Comparison of ENCODE assay signal across 16 cellular contexts in the genomic region with DNA sequence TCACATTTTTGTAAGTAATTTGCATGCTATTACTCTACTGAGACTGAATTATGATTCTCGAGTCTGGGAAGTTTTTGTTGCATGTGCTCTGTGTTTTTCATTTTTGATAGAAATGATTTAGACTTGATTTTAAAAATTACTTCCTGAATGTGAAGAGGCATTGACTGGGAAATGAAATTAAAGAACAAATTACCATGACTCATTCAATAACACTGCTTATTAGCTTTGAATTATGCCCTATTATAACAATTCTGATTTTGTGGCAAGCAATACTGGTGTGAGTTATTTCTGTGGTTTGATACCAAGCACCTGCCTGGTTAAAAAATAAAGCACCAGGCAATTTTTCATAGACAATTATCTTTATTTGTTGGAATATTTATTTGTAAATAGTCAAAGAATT. TPM values are rescaled to one million over a fixed set of nuclear protein-coding genes. Genes with fewer than 3 reads are reported as not detected.
DNase-seq lines count a peak whose midpoint lies in the region; ATAC-seq and TF ChIP-seq lines count a peak whose summit lies in the region.
"Had no signal": no experiment of that assay in that cellular context is flagged by ENCODE, and none has a peak within 500 bp of the region (broad histone marks: within the 10 kb centered on the region; RNA-seq: fewer than 3 reads in every experiment).

No MANE protein-coding gene starts in this region.

- ATAC-seq in thoracic aorta (ENCODE audit: insufficient number of reproducible peaks, low FRiP score, low read depth) = no peak
- ATAC-seq: naive thymus-derived CD8-positive, alpha-beta T cell; T-helper 17 cell had no signal

- peaks cover 49% of the 10 kb centered on the region for H3K4me1 ChIP-seq in mesodermal cell (ENCODE audit: control insufficient read depth, insufficient read depth, low read length, poor library complexity, severe bottlenecking)
- H3K4me1 ChIP-seq in thoracic aorta (ENCODE audit: control insufficient read depth in 1 of 2, low read depth in 2 of 2) = peaks cover 37 to 54% of the 10 kb centered on the region in 2 donors
- H3K4me1 ChIP-seq: HAP-1 had no signal

- WGBS in mesodermal cell (ENCODE audit: insufficient coverage in 2 of 2), 2 experiments = no CpG with 5 or more reads among the region's 1 CpG

- H3K9me3 ChIP-seq in mesodermal cell (ENCODE audit: control insufficient read depth, low read length) (no peaks in the 10 kb centered on the region), thoracic aorta (no peaks in the 10 kb centered on the region)
- H3K9me3 ChIP-seq: HAP-1 had no signal

- H3K27me3 ChIP-seq in thoracic aorta (replicated peaks; ENCODE audit: insufficient read depth) = no peaks in the 10 kb centered on the region

- H3K4me3 ChIP-seq in mesodermal cell (ENCODE audit: extremely low read depth, insufficient read depth, low read length, poor library complexity, severe bottlenecking) (no peak overlapping the region), thoracic aorta (no peak overlapping the region)
- H3K4me3 ChIP-seq: HAP-1 had no signal

- peak overlapping the region; percentile 85 for H3K27ac ChIP-seq in mesodermal cell (ENCODE audit: low read depth, low read length, severe bottlenecking)
- H3K27ac ChIP-seq in thoracic aorta = peak overlapping the region; percentile 53 to 80

- TF ChIP-seq CTCF in thoracic aorta (IDR thresholded peaks at IDR 0.05) = no peak

- peaks cover 23% of the 10 kb centered on the region for H3K36me3 ChIP-seq in mesodermal cell (ENCODE audit: control insufficient read depth, insufficient read depth, low read length)
- H3K36me3 ChIP-seq in thoracic aorta = peaks cover 9% of the 10 kb centered on the region

- in situ Hi-C loops in ACHN (cut with HindIII; ENCODE audit: low pct_ligation_motif_present, low pct_unique_long_range_greater_than_20kb, low sequenced_read_pairs) = no loop called here

- DNase-seq in HT-29 (ENCODE audit: low spot score) (peak; percentile 16), astrocyte of the hippocampus (ENCODE audit: low read depth, low spot score) (peak; percentile 27), thoracic aorta (ENCODE audit: low spot score) (no peak), NCI-H524 treated with DMSO at 0.1 percent for 48 hours (lab: John Stamatoyannopoulos, UW) (no peak), ACHN (no peak), DMS 273 treated with DMSO at 0.1 percent for 48 hours (lab: John Stamatoyannopoulos, UW) (no peak)
- DNase-seq: activated CD8-positive, alpha-beta memory T cell treated with anti-CD3 and anti-CD28 coated beads, Interleukin-2, amount 50 U/mL, for 48 hours; activated naive CD4-positive, alpha-beta T cell treated with anti-CD3 and anti-CD28 coated beads, Interleukin-2, amount 10 ng/mL, durations not matched to agents 7 days and 5 days; DND-41; naive thymus-derived CD8-positive, alpha-beta T cell; NCI-H748 treated with DMSO at 0.1 percent for 48 hours; RPMI8226; stimulated activated CD4-positive, alpha-beta T cell treated with anti-CD3 and anti-CD28 coated beads, Interleukin-4, amount 100 ng/mL, for 24 hours; T-helper 17 cell had no signal

RNA-seq across cellular contexts. Expression of gene LSMEM1, which starts 0.5 kb away (rescaled TPM):
- total RNA-seq in HT-29 (2014; rRNA removed; shearing (Covaris generic)) = 0.39 TPM in 1 of 2 replicates, not detected in the other
- polyA plus RNA-seq in mesodermal cell (2013, experiment 1 of 2) = 2.3 TPM
- 2.0 TPM for polyA plus RNA-seq in mesodermal cell (2013, experiment 2 of 2)
- 1 to 10 TPM; 2.6 to 5.8 TPM for total RNA-seq in thoracic aorta

RNA-seq across cellular contexts. Expression of gene IFRD1, which starts 31.1 kb away (rescaled TPM):
- 54.8 and 58.9 TPM in 2 replicates for total RNA-seq in HT-29 (2014; rRNA removed; shearing (Covaris generic))
- 44.9 TPM for polyA plus RNA-seq in mesodermal cell (2013, experiment 1 of 2)
- polyA plus RNA-seq in mesodermal cell (2013, experiment 2 of 2) = 45.3 TPM
- total RNA-seq in thoracic aorta = 10 to 100 TPM; 67.0 to 99.6 TPM

Comparison
In these comparisons a context has a peak if more than half of its experiments do, and no peak if none do; other contexts are left out.
1. DNase-seq: peak in HT-29 (single experiment) and astrocyte of the hippocampus (single experiment); none in thoracic aorta (single experiment), NCI-H524 treated with DMSO at 0.1 percent for 48 hours (single experiment), ACHN (single experiment) and DMS 273 treated with DMSO at 0.1 percent for 48 hours (single experiment).